1 cellular context compared by ENCODE assay signal in the genomic region with DNA sequence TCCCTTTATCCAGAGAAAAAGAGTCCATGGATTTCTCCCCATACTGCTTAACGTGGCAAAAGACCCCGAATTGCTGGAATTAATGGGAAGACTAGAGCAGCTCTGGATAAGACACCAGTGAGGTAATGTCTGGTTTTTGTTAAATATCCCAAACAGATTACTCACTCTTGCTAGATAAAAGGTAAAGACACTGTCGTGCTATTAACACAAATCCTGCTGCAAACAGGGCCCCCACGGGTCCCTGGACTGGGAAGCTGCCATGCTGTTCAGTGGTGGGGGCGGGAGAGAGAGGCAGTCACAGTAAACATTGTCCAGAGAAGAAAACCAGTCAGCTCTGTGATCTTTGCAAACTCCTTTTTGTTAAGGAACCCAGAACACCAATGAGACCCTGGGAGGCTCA.
TF ChIP-seq lines count a peak whose summit lies in the region.

No MANE protein-coding gene starts in this region.

TF ChIP-seq in HepG2, 621 proteins besides CTCF, POLR2A, EP300 and RAD21 (continued from another document and continues in another):
- TF ChIP-seq CAMTA2 (CRISPR knock-in tag; IDR thresholded peaks at IDR 0.05; ENCODE audit: borderline replicate concordance) (no peak), KDM4B (CRISPR knock-in tag; IDR thresholded peaks at IDR 0.05) (no peak), ZNF713 (CRISPR knock-in tag; IDR thresholded peaks at IDR 0.05) (no peak), ZNF205 (CRISPR knock-in tag; IDR thresholded peaks at IDR 0.05) (no peak), SOX6 (IDR thresholded peaks at IDR 0.05) (no peak), SOX6 (CRISPR knock-in tag; IDR thresholded peaks at IDR 0.05) (no peak), ATF6 (CRISPR knock-in tag; conservative IDR thresholded peaks at IDR 0.05) (no peak), THAP8 (CRISPR knock-in tag; IDR thresholded peaks at IDR 0.05; ENCODE audit: borderline replicate concordance) (no peak), ZC3H13 (CRISPR knock-in tag; IDR thresholded peaks at IDR 0.05) (no peak), MEIS2 (CRISPR knock-in tag; IDR thresholded peaks at IDR 0.05) (no peak), PRMT3 (CRISPR knock-in tag; IDR thresholded peaks at IDR 0.05; ENCODE audit: borderline replicate concordance, low read depth) (no peak), ZSCAN31 (CRISPR knock-in tag; IDR thresholded peaks at IDR 0.05; ENCODE audit: low read depth) (no peak), ZNF264 (CRISPR knock-in tag; IDR thresholded peaks at IDR 0.05) (no peak), PAWR (CRISPR knock-in tag; IDR thresholded peaks at IDR 0.05; ENCODE audit: borderline replicate concordance) (no peak), ZNF530 (CRISPR knock-in tag; IDR thresholded peaks at IDR 0.05; ENCODE audit: low read depth) (no peak), SNAI1 (CRISPR knock-in tag; IDR thresholded peaks at IDR 0.05; ENCODE audit: borderline replicate concordance) (no peak), ZNF770 (CRISPR knock-in tag; IDR thresholded peaks at IDR 0.05) (no peak), WIZ (CRISPR knock-in tag; IDR thresholded peaks at IDR 0.05) (no peak), KLF15 (CRISPR knock-in tag; IDR thresholded peaks at IDR 0.05; ENCODE audit: borderline replicate concordance) (no peak), ZFX (CRISPR knock-in tag; IDR thresholded peaks at IDR 0.05; ENCODE audit: low read depth) (peak; percentile 28; the same call in 1 of the 2 replicates), ZNF883 (CRISPR knock-in tag; IDR thresholded peaks at IDR 0.05; ENCODE audit: not compliant biosample characterization) (no peak), SSRP1 (CRISPR knock-in tag; IDR thresholded peaks at IDR 0.05) (no peak), CREM (IDR thresholded peaks at IDR 0.05) (no peak), CREM (CRISPR knock-in tag; IDR thresholded peaks at IDR 0.05) (no peak), MEIS1 (CRISPR knock-in tag; IDR thresholded peaks at IDR 0.05; ENCODE audit: borderline replicate concordance) (no peak), NFATC3 (CRISPR knock-in tag; IDR thresholded peaks at IDR 0.05) (no peak), MAZ (IDR thresholded peaks at IDR 0.05; ENCODE audit: borderline replicate concordance, low read depth, low read length) (no peak), MAZ (CRISPR knock-in tag; IDR thresholded peaks at IDR 0.05; ENCODE audit: low read depth) (no peak), ZNF331 (CRISPR knock-in tag; IDR thresholded peaks at IDR 0.05) (0 out of 2 replicates have a peak, but pooled peaks have one; percentile 18), MLXIP (CRISPR knock-in tag; IDR thresholded peaks at IDR 0.05; ENCODE audit: borderline replicate concordance) (no peak)
- TF ChIP-seq, protein P1, sequence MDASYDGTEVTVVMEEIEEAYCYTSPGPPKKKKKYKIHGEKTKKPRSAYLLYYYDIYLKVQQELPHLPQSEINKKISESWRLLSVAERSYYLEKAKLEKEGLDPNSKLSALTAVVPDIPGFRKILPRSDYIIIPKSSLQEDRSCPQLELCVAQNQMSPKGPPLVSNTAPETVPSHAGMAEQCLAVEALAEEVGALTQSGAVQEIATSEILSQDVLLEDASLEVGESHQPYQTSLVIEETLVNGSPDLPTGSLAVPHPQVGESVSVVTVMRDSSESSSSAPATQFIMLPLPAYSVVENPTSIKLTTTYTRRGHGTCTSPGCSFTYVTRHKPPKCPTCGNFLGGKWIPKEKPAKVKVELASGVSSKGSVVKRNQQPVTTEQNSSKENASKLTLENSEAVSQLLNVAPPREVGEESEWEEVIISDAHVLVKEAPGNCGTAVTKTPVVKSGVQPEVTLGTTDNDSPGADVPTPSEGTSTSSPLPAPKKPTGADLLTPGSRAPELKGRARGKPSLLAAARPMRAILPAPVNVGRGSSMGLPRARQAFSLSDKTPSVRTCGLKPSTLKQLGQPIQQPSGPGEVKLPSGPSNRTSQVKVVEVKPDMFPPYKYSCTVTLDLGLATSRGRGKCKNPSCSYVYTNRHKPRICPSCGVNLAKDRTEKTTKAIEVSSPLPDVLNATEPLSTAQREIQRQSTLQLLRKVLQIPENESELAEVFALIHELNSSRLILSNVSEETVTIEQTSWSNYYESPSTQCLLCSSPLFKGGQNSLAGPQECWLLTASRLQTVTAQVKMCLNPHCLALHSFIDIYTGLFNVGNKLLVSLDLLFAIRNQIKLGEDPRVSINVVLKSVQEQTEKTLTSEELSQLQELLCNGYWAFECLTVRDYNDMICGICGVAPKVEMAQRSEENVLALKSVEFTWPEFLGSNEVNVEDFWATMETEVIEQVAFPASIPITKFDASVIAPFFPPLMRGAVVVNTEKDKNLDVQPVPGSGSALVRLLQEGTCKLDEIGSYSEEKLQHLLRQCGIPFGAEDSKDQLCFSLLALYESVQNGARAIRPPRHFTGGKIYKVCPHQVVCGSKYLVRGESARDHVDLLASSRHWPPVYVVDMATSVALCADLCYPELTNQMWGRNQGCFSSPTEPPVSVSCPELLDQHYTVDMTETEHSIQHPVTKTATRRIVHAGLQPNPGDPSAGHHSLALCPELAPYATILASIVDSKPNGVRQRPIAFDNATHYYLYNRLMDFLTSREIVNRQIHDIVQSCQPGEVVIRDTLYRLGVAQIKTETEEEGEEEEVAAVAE (CRISPR knock-in tag; IDR thresholded peaks at IDR 0.05; ENCODE audit: borderline replicate concordance) = no peak
- TF ChIP-seq, protein P2, sequence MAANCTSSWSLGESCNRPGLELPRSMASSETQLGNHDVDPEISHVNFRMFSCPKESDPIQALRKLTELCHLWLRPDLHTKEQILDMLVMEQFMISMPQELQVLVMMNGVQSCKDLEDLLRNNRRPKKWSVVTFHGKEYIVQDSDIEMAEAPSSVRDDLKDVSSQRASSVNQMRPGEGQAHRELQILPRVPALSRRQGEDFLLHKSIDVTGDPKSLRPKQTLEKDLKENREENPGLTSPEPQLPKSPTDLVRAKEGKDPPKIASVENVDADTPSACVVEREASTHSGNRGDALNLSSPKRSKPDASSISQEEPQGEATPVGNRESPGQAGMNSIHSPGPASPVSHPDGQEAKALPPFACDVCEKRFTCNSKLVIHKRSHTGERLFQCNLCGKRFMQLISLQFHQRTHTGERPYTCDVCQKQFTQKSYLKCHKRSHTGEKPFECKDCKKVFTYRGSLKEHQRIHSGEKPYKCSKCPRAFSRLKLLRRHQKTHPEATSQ (CRISPR knock-in tag; IDR thresholded peaks at IDR 0.05; ENCODE audit: borderline replicate concordance) = no peak
- TF ChIP-seq, protein P3, sequence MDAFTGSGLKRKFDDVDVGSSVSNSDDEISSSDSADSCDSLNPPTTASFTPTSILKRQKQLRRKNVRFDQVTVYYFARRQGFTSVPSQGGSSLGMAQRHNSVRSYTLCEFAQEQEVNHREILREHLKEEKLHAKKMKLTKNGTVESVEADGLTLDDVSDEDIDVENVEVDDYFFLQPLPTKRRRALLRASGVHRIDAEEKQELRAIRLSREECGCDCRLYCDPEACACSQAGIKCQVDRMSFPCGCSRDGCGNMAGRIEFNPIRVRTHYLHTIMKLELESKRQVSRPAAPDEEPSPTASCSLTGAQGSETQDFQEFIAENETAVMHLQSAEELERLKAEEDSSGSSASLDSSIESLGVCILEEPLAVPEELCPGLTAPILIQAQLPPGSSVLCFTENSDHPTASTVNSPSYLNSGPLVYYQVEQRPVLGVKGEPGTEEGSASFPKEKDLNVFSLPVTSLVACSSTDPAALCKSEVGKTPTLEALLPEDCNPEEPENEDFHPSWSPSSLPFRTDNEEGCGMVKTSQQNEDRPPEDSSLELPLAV (CRISPR knock-in tag; conservative IDR thresholded peaks at IDR 0.05; ENCODE audit: low read depth) = no peak
- TF ChIP-seq, protein P4, sequence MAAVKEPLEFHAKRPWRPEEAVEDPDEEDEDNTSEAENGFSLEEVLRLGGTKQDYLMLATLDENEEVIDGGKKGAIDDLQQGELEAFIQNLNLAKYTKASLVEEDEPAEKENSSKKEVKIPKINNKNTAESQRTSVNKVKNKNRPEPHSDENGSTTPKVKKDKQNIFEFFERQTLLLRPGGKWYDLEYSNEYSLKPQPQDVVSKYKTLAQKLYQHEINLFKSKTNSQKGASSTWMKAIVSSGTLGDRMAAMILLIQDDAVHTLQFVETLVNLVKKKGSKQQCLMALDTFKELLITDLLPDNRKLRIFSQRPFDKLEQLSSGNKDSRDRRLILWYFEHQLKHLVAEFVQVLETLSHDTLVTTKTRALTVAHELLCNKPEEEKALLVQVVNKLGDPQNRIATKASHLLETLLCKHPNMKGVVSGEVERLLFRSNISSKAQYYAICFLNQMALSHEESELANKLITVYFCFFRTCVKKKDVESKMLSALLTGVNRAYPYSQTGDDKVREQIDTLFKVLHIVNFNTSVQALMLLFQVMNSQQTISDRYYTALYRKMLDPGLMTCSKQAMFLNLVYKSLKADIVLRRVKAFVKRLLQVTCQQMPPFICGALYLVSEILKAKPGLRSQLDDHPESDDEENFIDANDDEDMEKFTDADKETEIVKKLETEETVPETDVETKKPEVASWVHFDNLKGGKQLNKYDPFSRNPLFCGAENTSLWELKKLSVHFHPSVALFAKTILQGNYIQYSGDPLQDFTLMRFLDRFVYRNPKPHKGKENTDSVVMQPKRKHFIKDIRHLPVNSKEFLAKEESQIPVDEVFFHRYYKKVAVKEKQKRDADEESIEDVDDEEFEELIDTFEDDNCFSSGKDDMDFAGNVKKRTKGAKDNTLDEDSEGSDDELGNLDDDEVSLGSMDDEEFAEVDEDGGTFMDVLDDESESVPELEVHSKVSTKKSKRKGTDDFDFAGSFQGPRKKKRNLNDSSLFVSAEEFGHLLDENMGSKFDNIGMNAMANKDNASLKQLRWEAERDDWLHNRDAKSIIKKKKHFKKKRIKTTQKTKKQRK (IDR thresholded peaks at IDR 0.05; ENCODE audit: low read length) = no peak
- TF ChIP-seq, protein P5, sequence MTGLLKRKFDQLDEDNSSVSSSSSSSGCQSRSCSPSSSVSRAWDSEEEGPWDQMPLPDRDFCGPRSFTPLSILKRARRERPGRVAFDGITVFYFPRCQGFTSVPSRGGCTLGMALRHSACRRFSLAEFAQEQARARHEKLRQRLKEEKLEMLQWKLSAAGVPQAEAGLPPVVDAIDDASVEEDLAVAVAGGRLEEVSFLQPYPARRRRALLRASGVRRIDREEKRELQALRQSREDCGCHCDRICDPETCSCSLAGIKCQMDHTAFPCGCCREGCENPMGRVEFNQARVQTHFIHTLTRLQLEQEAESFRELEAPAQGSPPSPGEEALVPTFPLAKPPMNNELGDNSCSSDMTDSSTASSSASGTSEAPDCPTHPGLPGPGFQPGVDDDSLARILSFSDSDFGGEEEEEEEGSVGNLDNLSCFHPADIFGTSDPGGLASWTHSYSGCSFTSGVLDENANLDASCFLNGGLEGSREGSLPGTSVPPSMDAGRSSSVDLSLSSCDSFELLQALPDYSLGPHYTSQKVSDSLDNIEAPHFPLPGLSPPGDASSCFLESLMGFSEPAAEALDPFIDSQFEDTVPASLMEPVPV (CRISPR knock-in tag; IDR thresholded peaks at IDR 0.05) = no peak
